24 cellular contexts compared by ENCODE assay signal in genomic region chr5:98735806-98736507, GRCh38. TPM values are rescaled to one million over a fixed set of nuclear protein-coding genes. Genes with fewer than 3 reads are reported as not detected.
DNase-seq lines count a peak whose midpoint lies in the region; TF ChIP-seq lines count a peak whose summit lies in the region.
"Had no signal": no experiment of that assay in that cellular context is flagged by ENCODE, and none has a peak within 500 bp of the region (broad histone marks: within the 10 kb centered on the region; RNA-seq: fewer than 3 reads in every experiment).

No MANE protein-coding gene starts in this region.

- TF ChIP-seq CTCF in CD14-positive monocyte (IDR thresholded peaks at IDR 0.05), result no peak

- H3K36me3 ChIP-seq in adipocyte (ENCODE audit: control insufficient read depth, insufficient read depth, low read length, severe bottlenecking), result no peaks in the 10 kb centered on the region
- no peaks in the 10 kb centered on the region for H3K36me3 ChIP-seq in skeletal muscle satellite cell (ENCODE audit: insufficient read depth, low read length)
- H3K36me3 ChIP-seq: esophagus muscularis mucosa, stomach, upper lobe of left lung had no signal

- peaks cover 0 to 11% (median 2%) of the 10 kb centered on the region in 7 donors for H3K9me3 Mint-ChIP-seq in CD14-positive monocyte

- intact Hi-C loops in CD14-positive monocyte (cut with micrococcal nuclease), result no loop called here

- DNase-seq in ELR (ENCODE audit: low read depth) (peak; percentile 43), adipocyte (ENCODE audit: low read depth) (peak; percentile 78), fibroblast of peridontal ligament (ENCODE audit: extremely low read depth) (peak; percentile 93), HPDE6-E6E7 (ENCODE audit: extremely low spot score) (no peak), GDM1 (lab: John Stamatoyannopoulos, UW) (no peak), CD14-positive monocyte (ENCODE audit: low spot score) (no peak)
- DNase-seq: activated naive CD8-positive, alpha-beta T cell treated with anti-CD3 and anti-CD28 coated beads for 36 hours; C1 segment of cervical spinal cord; kidney; mesendoderm; MV-4-11; NCI-H1930; NCI-H446 treated with DMSO at 0.1 percent for 48 hours; posterior cingulate gyrus; RPMI8226; stimulated activated CD4-positive, alpha-beta T cell treated with anti-CD3 and anti-CD28 coated beads, Interleukin-4, amount 100 ng/mL, for 1 hour; stomach; T1000; upper lobe of left lung had no signal

- H3K4me2 ChIP-seq in skeletal muscle satellite cell (ENCODE audit: low read length), result peak overlapping the region; percentile 28
- H3K4me2 ChIP-seq: hepatocyte had no signal

- H3K27ac Mint-ChIP-seq in CD14-positive monocyte, result no peak overlapping the region
- H3K27ac Mint-ChIP-seq: activated naive CD8-positive, alpha-beta T cell treated with anti-CD3 and anti-CD28 coated beads for 36 hours; natural killer cell treated with Interleukin-12 subunit alpha and Interleukin-12 subunit beta and Interleukin-15 and Interleukin-18, amount 100 ng/mL, for 72 hours had no signal

- H3K4me3 Mint-ChIP-seq in CD14-positive monocyte, result no peak overlapping the region
- H3K4me3 Mint-ChIP-seq: activated naive CD8-positive, alpha-beta T cell treated with anti-CD3 and anti-CD28 coated beads for 36 hours; natural killer cell treated with Interleukin-12 subunit alpha and Interleukin-12 subunit beta and Interleukin-15 and Interleukin-18, amount 100 ng/mL, for 72 hours had no signal

- no peaks in the 10 kb centered on the region for H3K4me1 Mint-ChIP-seq in CD14-positive monocyte
- H3K4me1 Mint-ChIP-seq: activated naive CD8-positive, alpha-beta T cell treated with anti-CD3 and anti-CD28 coated beads for 36 hours had no signal

- no peaks in the 10 kb centered on the region for H3K36me3 Mint-ChIP-seq in CD14-positive monocyte
- H3K36me3 Mint-ChIP-seq: activated naive CD8-positive, alpha-beta T cell treated with anti-CD3 and anti-CD28 coated beads for 36 hours had no signal

- H3K27me3 ChIP-seq in adipocyte (replicated peaks; ENCODE audit: control insufficient read depth, insufficient read depth, low read length) (no peaks in the 10 kb centered on the region), skeletal muscle satellite cell (ENCODE audit: control insufficient read depth, insufficient read depth, low read length) (no peaks in the 10 kb centered on the region)
- H3K27me3 ChIP-seq: esophagus muscularis mucosa, hepatocyte, stomach, upper lobe of left lung had no signal

- H3K4me3 ChIP-seq in adipocyte (ENCODE audit: low read length), result peak overlapping the region; percentile 20
- no peak overlapping the region for H3K4me3 ChIP-seq in skeletal muscle satellite cell (ENCODE audit: low read length)
- H3K4me3 ChIP-seq: esophagus muscularis mucosa, hepatocyte, skin epidermis, stomach, upper lobe of left lung had no signal

- H3K27me3 Mint-ChIP-seq in CD14-positive monocyte (ENCODE audit: low read depth in 3 of 3), result peaks cover 0 to 2% (median 1%) of the 10 kb centered on the region in 3 donors

- H3K9ac ChIP-seq in adipocyte (ENCODE audit: low read length) (no peak overlapping the region), skeletal muscle satellite cell (ENCODE audit: low read depth, low read length) (no peak overlapping the region)

- peaks cover 6% of the 10 kb centered on the region for H3K9me3 ChIP-seq in adipocyte (ENCODE audit: control insufficient read depth, low read length)
- no peaks in the 10 kb centered on the region for H3K9me3 ChIP-seq in skeletal muscle satellite cell (replicated peaks; ENCODE audit: low read length)
- H3K9me3 ChIP-seq: esophagus muscularis mucosa had no signal

- H3K4me1 ChIP-seq in adipocyte (ENCODE audit: control insufficient read depth, insufficient read depth, low read length), result peaks cover 10% of the 10 kb centered on the region
- peaks cover 9% of the 10 kb centered on the region for H3K4me1 ChIP-seq in skeletal muscle satellite cell (ENCODE audit: control insufficient read depth, insufficient read depth, low read length)
- H3K4me1 ChIP-seq: esophagus muscularis mucosa, stomach, upper lobe of left lung had no signal

RNA-seq across cellular contexts. Expression of gene RGMB, which starts 37.5 kb away (rescaled TPM):
- 30.7 and 89.3 TPM in 2 replicates for total RNA-seq in skeletal muscle satellite cell (2012; rRNA removed)
- under 1 TPM in 1 of 2 donors, not detected in 1; 0.12 TPM for polyA plus RNA-seq in CD14-positive monocyte

Comparison
In these comparisons a context has a peak if more than half of its experiments do, and no peak if none do; other contexts are left out.
1. DNase-seq: peak in ELR (single experiment), adipocyte (single experiment) and fibroblast of peridontal ligament (single experiment); none in HPDE6-E6E7 (single experiment), GDM1 (single experiment) and CD14-positive monocyte (single experiment).